17 cellular contexts compared by ENCODE assay signal in the genomic region with DNA sequence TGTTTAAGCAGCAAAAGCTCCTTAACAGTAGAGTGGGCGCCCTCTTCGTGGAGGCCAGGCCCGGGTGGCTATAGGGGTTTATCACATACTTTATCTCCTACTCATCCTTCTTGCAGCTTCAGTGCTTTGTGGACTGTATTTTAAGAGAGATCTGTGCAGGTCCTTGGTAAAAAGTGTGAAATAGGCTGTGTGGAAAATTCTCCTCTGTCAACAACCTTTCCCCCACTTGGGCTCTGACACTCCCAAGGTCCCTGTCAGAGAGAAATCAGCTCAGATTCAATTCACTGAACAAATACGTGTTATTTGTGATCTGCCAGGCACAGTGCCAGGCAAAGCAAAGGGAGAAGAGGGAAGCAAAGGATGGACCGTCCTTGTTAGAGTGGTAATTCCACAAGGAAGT.
DNase-seq lines count a peak whose midpoint lies in the region; ATAC-seq lines count a peak whose summit lies in the region.
"Had no signal": no experiment of that assay in that cellular context is flagged by ENCODE, and none has a peak within 500 bp of the region (broad histone marks: within the 10 kb centered on the region; RNA-seq: fewer than 3 reads in every experiment).

No MANE protein-coding gene starts in this region.

- H3K9ac ChIP-seq in subcutaneous abdominal adipose tissue (ENCODE audit: low read length in 5 of 5), result no peak overlapping the region

- H3K27ac ChIP-seq in subcutaneous abdominal adipose tissue (ENCODE audit: low read depth, low read length), result peak overlapping the region; percentile 21
- H3K27ac ChIP-seq: SJCRH30 had no signal

- H3K4me3 ChIP-seq in subcutaneous abdominal adipose tissue (ENCODE audit: low read depth in 1 of 5, low read length in 5 of 5), result no peak overlapping the region
- H3K4me3 ChIP-seq: HAP-1, SJCRH30 had no signal

- intact Hi-C loops in left colon (cut with DNase I, micrococcal nuclease), result no loop called here

- H3K9me3 ChIP-seq in subcutaneous abdominal adipose tissue (ENCODE audit: control insufficient read depth in 5 of 5, low read length in 5 of 5), result no peaks in the 10 kb centered on the region
- H3K9me3 ChIP-seq: HAP-1, SJCRH30 had no signal

- peak; percentile 75 for ATAC-seq in left colon
- ATAC-seq in GM21717 (IDR thresholded peaks at IDR 0.05; ENCODE audit: unreplicated experiment), result no peak
- ATAC-seq: CD8-positive, alpha-beta T cell; esophagus mucosa; stimulated activated naive CD8-positive, alpha-beta T cell treated with anti-CD3 and anti-CD28 coated beads, Interleukin-15, amount 100 ng/mL, for 72 hours had no signal

- no peaks in the 10 kb centered on the region for H3K36me3 ChIP-seq in subcutaneous abdominal adipose tissue (ENCODE audit: control insufficient read depth in 5 of 5, insufficient read depth in 5 of 5, low read length in 5 of 5)
- H3K36me3 ChIP-seq: HAP-1, SJCRH30 had no signal

- peaks cover 0 to 26% (median 10%) of the 10 kb centered on the region in 5 donors for H3K4me1 ChIP-seq in subcutaneous abdominal adipose tissue (ENCODE audit: control insufficient read depth in 5 of 5, insufficient read depth in 5 of 5, low read length in 5 of 5)
- H3K4me1 ChIP-seq: HAP-1, SJCRH30 had no signal

- H3K27me3 ChIP-seq in subcutaneous abdominal adipose tissue (ENCODE audit: control insufficient read depth in 5 of 5, insufficient read depth in 4 of 5, low read length in 5 of 5), result no peaks in the 10 kb centered on the region

- peak; percentile 4 for DNase-seq in NCI-H1092 (lab: John Stamatoyannopoulos, UW)
- DNase-seq in NCI-H1092 treated with DMSO at 0.1 percent for 48 hours (lab: John Stamatoyannopoulos, UW), result no peak
- peak; percentile 37 for DNase-seq in fibroblast of gingiva (ENCODE audit: low read depth)
- peak in 1 of 2 donors; percentile 38 for DNase-seq in left colon
- DNase-seq in cortex of kidney (lab: John Stamatoyannopoulos, UW), result no peak
- no peak for DNase-seq in OCI-M2 (lab: John Stamatoyannopoulos, UW; ENCODE audit: unreplicated experiment)
- DNase-seq: 8988T; activated naive CD4-positive, alpha-beta T cell treated with Interleukin-2 at 50 U/mL for 16 hours; CD8-positive, alpha-beta T cell; GDM1; NK-92 treated with Interleukin-12 subunit alpha and Interleukin-12 subunit beta, amount 100 ng/mL, for 24 hours; SJCRH30; stimulated activated naive CD8-positive, alpha-beta T cell treated with anti-CD3 and anti-CD28 coated beads, Interleukin-15, amount 100 ng/mL, for 72 hours had no signal

Comparison
In these comparisons a context has a peak if more than half of its experiments do, and no peak if none do; other contexts are left out.
1. DNase-seq: peak in NCI-H1092 (single experiment) and fibroblast of gingiva (single experiment); none in NCI-H1092 treated with DMSO at 0.1 percent for 48 hours (single experiment), cortex of kidney (single experiment) and OCI-M2 (single experiment).